13 cellular contexts compared by ENCODE assay signal in the genomic region with DNA sequence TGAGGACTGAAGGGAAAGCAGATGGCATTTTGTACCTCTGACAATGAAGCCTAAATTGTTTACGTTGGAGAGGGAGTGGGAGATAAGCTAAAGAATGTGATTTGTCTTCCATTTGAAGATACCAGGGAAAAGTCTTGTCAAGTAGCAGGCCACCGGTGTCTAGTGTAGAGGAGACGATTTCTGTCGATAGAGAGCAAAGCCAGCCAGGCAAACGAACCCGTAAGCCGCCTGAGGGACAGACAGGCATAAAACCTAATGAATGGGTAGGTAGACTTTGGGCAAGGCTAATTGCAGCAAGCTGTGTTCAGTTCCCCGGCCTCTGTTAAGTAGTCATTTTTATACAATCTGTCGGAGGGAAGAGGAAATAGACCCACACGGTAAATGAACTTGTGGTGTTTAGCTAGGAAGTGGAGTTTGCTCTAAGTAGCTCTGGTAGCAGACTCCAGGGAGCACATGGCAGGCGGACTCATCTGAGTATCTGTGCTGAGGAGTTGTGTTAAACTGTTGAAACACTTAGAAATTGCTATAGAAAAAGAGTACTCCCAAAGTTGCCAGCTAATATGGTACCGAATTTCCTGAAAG. TPM values are rescaled to one million over a fixed set of nuclear protein-coding genes. Genes with fewer than 3 reads are reported as not detected.
A peak's percentile ranks its signal among the peaks of the same experiment; 100 is the strongest.
DNase-seq lines count a peak whose midpoint lies in the region; ATAC-seq and TF ChIP-seq lines count a peak whose summit lies in the region.
"Had no signal": no experiment of that assay in that cellular context is flagged by ENCODE, and none has a peak within 500 bp of the region (broad histone marks: within the 10 kb centered on the region; RNA-seq: fewer than 3 reads in every experiment).

No MANE protein-coding gene starts in this region.

- H3K36me3 Mint-ChIP-seq in activated naive CD4-positive, alpha-beta T cell treated with anti-CD3 and anti-CD28 coated beads, Interleukin-2, amount 50 U/mL, for 24 hours: peaks cover 24% of the 10 kb centered on the region
- peaks cover 56% of the 10 kb centered on the region for H3K36me3 Mint-ChIP-seq in activated naive CD4-positive, alpha-beta T cell treated with anti-CD3 and anti-CD28 coated beads for 36 hours (ENCODE audit: low read depth)
- H3K36me3 Mint-ChIP-seq in activated CD8-positive, alpha-beta T cell treated with anti-CD3 and anti-CD28 coated beads, Interleukin-2, amount 10 ng/mL, durations not matched to agents 7 days and 5 days (ENCODE audit: low read depth): peaks cover 80% of the 10 kb centered on the region

- TF ChIP-seq EP300 in SK-N-SH (IDR thresholded peaks at IDR 0.05; ENCODE audit: borderline replicate concordance in 1 of 2, low read depth in 1 of 2, low read length in 1 of 2): no peak

- no peaks in the 10 kb centered on the region for H4K20me1 ChIP-seq in SK-N-SH (ENCODE audit: insufficient read depth)

- H3K4me3 ChIP-seq in testis (no peak overlapping the region), SK-N-SH (ENCODE audit: low read depth in 2 of 2, low read length in 1 of 2) (no peak overlapping the region), Peyer's patch (no peak overlapping the region)

- no peak overlapping the region for H3K4me3 Mint-ChIP-seq in activated naive CD4-positive, alpha-beta T cell treated with anti-CD3 and anti-CD28 coated beads, Interleukin-2, amount 50 U/mL, for 24 hours
- no peak overlapping the region for H3K4me3 Mint-ChIP-seq in activated naive CD4-positive, alpha-beta T cell treated with anti-CD3 and anti-CD28 coated beads for 36 hours
- H3K4me3 Mint-ChIP-seq in activated CD8-positive, alpha-beta T cell treated with anti-CD3 and anti-CD28 coated beads, Interleukin-2, amount 10 ng/mL, durations not matched to agents 7 days and 5 days: no peak overlapping the region
- H3K4me3 Mint-ChIP-seq: neural crest cell had no signal

- 46 to 59% methylated on average over 12 of the region's 12 CpGs for WGBS in testis, 2 donors
- 87% methylated on average over 12 of the region's 12 CpGs for WGBS in SK-N-SH (ENCODE audit: low lambda C conversion rate)

- H3K27ac ChIP-seq in testis (peak overlapping the region; percentile 14 to 19), SK-N-SH (ENCODE audit: low read depth in 2 of 2, low read length in 1 of 2) (no peak overlapping the region), Peyer's patch (peak overlapping the region in 1 of 4 donors; percentile 22)
- H3K27ac ChIP-seq: RWPE1 had no signal

- H3K9me3 ChIP-seq in testis (no peaks in the 10 kb centered on the region), SK-N-SH (no peaks in the 10 kb centered on the region), Peyer's patch (no peaks in the 10 kb centered on the region)

- peak overlapping the region; percentile 80 for H3K27ac Mint-ChIP-seq in activated naive CD4-positive, alpha-beta T cell treated with anti-CD3 and anti-CD28 coated beads, Interleukin-2, amount 50 U/mL, for 24 hours
- H3K27ac Mint-ChIP-seq in activated naive CD4-positive, alpha-beta T cell treated with anti-CD3 and anti-CD28 coated beads for 36 hours: no peak overlapping the region
- peak overlapping the region; percentile 67 for H3K27ac Mint-ChIP-seq in activated CD8-positive, alpha-beta T cell treated with anti-CD3 and anti-CD28 coated beads, Interleukin-2, amount 10 ng/mL, durations not matched to agents 7 days and 5 days

- no peak overlapping the region for H2AFZ ChIP-seq in SK-N-SH (ENCODE audit: low read depth)

- H3K27me3 Mint-ChIP-seq in activated naive CD4-positive, alpha-beta T cell treated with anti-CD3 and anti-CD28 coated beads, Interleukin-2, amount 50 U/mL, for 24 hours: no peaks in the 10 kb centered on the region
- H3K27me3 Mint-ChIP-seq in activated naive CD4-positive, alpha-beta T cell treated with anti-CD3 and anti-CD28 coated beads for 36 hours (ENCODE audit: low read depth): no peaks in the 10 kb centered on the region
- H3K27me3 Mint-ChIP-seq in activated CD8-positive, alpha-beta T cell treated with anti-CD3 and anti-CD28 coated beads, Interleukin-2, amount 10 ng/mL, durations not matched to agents 7 days and 5 days (ENCODE audit: low read depth): no peaks in the 10 kb centered on the region

- no peak for TF ChIP-seq CTCF in testis (IDR thresholded peaks at IDR 0.05)
- TF ChIP-seq CTCF in SK-N-SH (IDR thresholded peaks at IDR 0.05): no peak
- TF ChIP-seq CTCF in Peyer's patch (IDR thresholded peaks at IDR 0.05): no peak

- H3K9me2 ChIP-seq in SK-N-SH: no peaks in the 10 kb centered on the region

- no peaks in the 10 kb centered on the region for H3K27me3 ChIP-seq in testis
- H3K27me3 ChIP-seq in SK-N-SH (ENCODE audit: insufficient read depth): no peaks in the 10 kb centered on the region
- no peaks in the 10 kb centered on the region for H3K27me3 ChIP-seq in Peyer's patch

- no peak for TF ChIP-seq POLR2A in testis (IDR thresholded peaks at IDR 0.05)
- TF ChIP-seq POLR2A in Peyer's patch (IDR thresholded peaks at IDR 0.05): no peak

- H3K4me1 ChIP-seq in testis: peaks cover 3% of the 10 kb centered on the region
- no peaks in the 10 kb centered on the region for H3K4me1 ChIP-seq in SK-N-SH (ENCODE audit: control insufficient read depth in 1 of 2, insufficient read depth in 2 of 2, low read depth in 1 of 2, low read length in 1 of 2)
- H3K4me1 ChIP-seq in Peyer's patch: peaks cover 0 to 5% (median 0%) of the 10 kb centered on the region in 4 donors

- intact Hi-C loops in activated naive CD4-positive, alpha-beta T cell treated with anti-CD3 and anti-CD28 coated beads for 36 hours (cut with micrococcal nuclease): loop anchor here (1.0 kb wide), 1 partner anchor 10 kb away; no protein-coding TSS in a partner anchor
- intact Hi-C loops in testis (cut with DNase I; ENCODE audit: low total_unique reads): no loop called here

- no peak for DNase-seq in activated naive CD4-positive, alpha-beta T cell treated with anti-CD3 and anti-CD28 coated beads for 36 hours
- DNase-seq in activated CD8-positive, alpha-beta T cell treated with anti-CD3 and anti-CD28 coated beads, Interleukin-2, amount 10 ng/mL, durations not matched to agents 7 days and 5 days: no peak
- peak; percentile 37 for DNase-seq in testis
- DNase-seq in NCI-H1105 treated with DMSO at 0.1 percent for 48 hours (lab: John Stamatoyannopoulos, UW): no peak
- DNase-seq in SK-N-SH: no peak
- DNase-seq in Peyer's patch: no peak
- DNase-seq: activated effector memory CD4-positive, alpha-beta T cell treated with anti-CD3 and anti-CD28 coated beads, Interleukin-2, amount 50 U/mL, for 16 hours; DND-41; NCI-H2171 treated with DMSO at 0.1 percent for 48 hours had no signal

- POLR2A ChIA-PET in activated CD8-positive, alpha-beta T cell treated with anti-CD3 and anti-CD28 coated beads, Interleukin-2, amount 10 ng/mL, durations not matched to agents 7 days and 5 days (lab: Charles Lee): interaction anchor here (0.9 to 1.2 kb wide), 2 partner anchors 27 to 29 kb away, joined by 4 read pairs; a partner anchor contains a TSS
- POLR2A ChIA-PET in SK-N-SH (lab: Yijun Ruan, JAX): no interaction called here

- H3K36me3 ChIP-seq in testis (ENCODE audit: low read depth, missing control alignments) (no peaks in the 10 kb centered on the region), SK-N-SH (replicated peaks in 1 of 2; ENCODE audit: control insufficient read depth in 1 of 2, insufficient read depth in 2 of 2, low read length in 1 of 2) (peaks cover 33% of the 10 kb centered on the region in 2 experiments), Peyer's patch (peaks cover 0 to 46% (median 0%) of the 10 kb centered on the region in 3 donors)

- no peak overlapping the region for H3K4me2 ChIP-seq in SK-N-SH

- H3F3A ChIP-seq in SK-N-SH (replicated peaks; ENCODE audit: insufficient read depth): no peaks in the 10 kb centered on the region

- TF ChIP-seq RAD21 in SK-N-SH (IDR thresholded peaks at IDR 0.05; ENCODE audit: low read length): no peak

- CTCF ChIA-PET in activated naive CD4-positive, alpha-beta T cell treated with anti-CD3 and anti-CD28 coated beads for 36 hours (lab: Charles Lee): no interaction called here
- CTCF ChIA-PET in activated CD8-positive, alpha-beta T cell treated with anti-CD3 and anti-CD28 coated beads, Interleukin-2, amount 10 ng/mL, durations not matched to agents 7 days and 5 days (lab: Charles Lee): interaction anchor here (0.6 to 0.9 kb wide), 2 partner anchors 34 to 101 kb away, joined by 3 read pairs; no protein-coding TSS in a partner anchor
- CTCF ChIA-PET in SK-N-SH (lab: Yijun Ruan, JAX): interaction anchor here (1.1 kb wide), 1 partner anchor 43 kb away, joined by 3 read pairs; no protein-coding TSS in a partner anchor

- H3K4me1 Mint-ChIP-seq in activated naive CD4-positive, alpha-beta T cell treated with anti-CD3 and anti-CD28 coated beads, Interleukin-2, amount 50 U/mL, for 24 hours: peaks cover 61% of the 10 kb centered on the region
- peaks cover 53% of the 10 kb centered on the region for H3K4me1 Mint-ChIP-seq in activated naive CD4-positive, alpha-beta T cell treated with anti-CD3 and anti-CD28 coated beads for 36 hours (ENCODE audit: low read depth)
- H3K4me1 Mint-ChIP-seq in activated CD8-positive, alpha-beta T cell treated with anti-CD3 and anti-CD28 coated beads, Interleukin-2, amount 10 ng/mL, durations not matched to agents 7 days and 5 days (ENCODE audit: low read depth): peaks cover 54% of the 10 kb centered on the region

- no peak overlapping the region for H3K9ac ChIP-seq in SK-N-SH

- peak; percentile 46 for ATAC-seq in HG02840 (IDR thresholded peaks at IDR 0.05; ENCODE audit: low FRiP score, unreplicated experiment)
- ATAC-seq in activated CD8-positive, alpha-beta T cell treated with anti-CD3 and anti-CD28 coated beads, Interleukin-2, amount 10 ng/mL, durations not matched to agents 7 days and 5 days: peak; percentile 33

- H3K9me3 Mint-ChIP-seq in activated naive CD4-positive, alpha-beta T cell treated with anti-CD3 and anti-CD28 coated beads, Interleukin-2, amount 50 U/mL, for 24 hours: no peaks in the 10 kb centered on the region
- H3K9me3 Mint-ChIP-seq in activated naive CD4-positive, alpha-beta T cell treated with anti-CD3 and anti-CD28 coated beads for 36 hours: no peaks in the 10 kb centered on the region
- H3K9me3 Mint-ChIP-seq in activated CD8-positive, alpha-beta T cell treated with anti-CD3 and anti-CD28 coated beads, Interleukin-2, amount 10 ng/mL, durations not matched to agents 7 days and 5 days (ENCODE audit: insufficient read depth): no peaks in the 10 kb centered on the region
- H3K9me3 Mint-ChIP-seq: neural crest cell had no signal

- H3K79me2 ChIP-seq in SK-N-SH (ENCODE audit: insufficient read depth): no peaks in the 10 kb centered on the region; the same call in 1 of the 2 replicates

RNA-seq across cellular contexts. Expression of a gene that starts 28.8 kb away (rescaled TPM):
- total RNA-seq in activated naive CD4-positive, alpha-beta T cell treated with anti-CD3 and anti-CD28 coated beads for 36 hours: 10 to 100 TPM; 87.8 to 89.9 TPM
- total RNA-seq in activated CD8-positive, alpha-beta T cell treated with anti-CD3 and anti-CD28 coated beads, Interleukin-2, amount 10 ng/mL, durations not matched to agents 7 days and 5 days: 100 to 1,000 TPM; 243 to 245 TPM
- 100 to 1,000 TPM; 241 to 251 TPM for total RNA-seq in testis
- 176 TPM for polyA plus RNA-seq in testis (ENCODE audit: insufficient read depth, low read depth, low replicate concordance)
- polyA plus RNA-seq in SK-N-SH (2012; rRNA removed): 17.4 and 18.4 TPM in 2 replicates
- polyA plus RNA-seq in SK-N-SH (2012; cell fraction: cytosol; rRNA removed): 21.8 and 23.8 TPM in 2 replicates
- polyA plus RNA-seq in SK-N-SH (2012; cell fraction: nucleus; rRNA removed): 22.4 and 24.9 TPM in 2 replicates
- total RNA-seq in Peyer's patch: 100 to 1,000 TPM in 3 of 4 donors, 10 to 100 TPM in 1; 93.7 to 297 (median 113) TPM

Comparison
In these comparisons a context has a peak if more than half of its experiments do, and no peak if none do; other contexts are left out.
1. H3K27ac ChIP-seq: peak in testis (2 of 2); none in SK-N-SH (0 of 2).